In genomic region chr7:127417346-127417745, GRCh38 we compare ENCODE assay signal across 10 cellular contexts. TPM values are rescaled to one million over a fixed set of nuclear protein-coding genes. Genes with fewer than 3 reads are reported as not detected.
DNase-seq lines count a peak whose midpoint lies in the region; ATAC-seq and TF ChIP-seq lines count a peak whose summit lies in the region.
"Had no signal": no experiment of that assay in that cellular context is flagged by ENCODE, and none has a peak within 500 bp of the region (broad histone marks: within the 10 kb centered on the region; RNA-seq: fewer than 3 reads in every experiment).

No MANE protein-coding gene starts in this region.

- H3K4me1 Mint-ChIP-seq in activated naive CD4-positive, alpha-beta T cell treated with anti-CD3 and anti-CD28 coated beads, Interleukin-2, amount 10 ng/mL, durations not matched to agents 7 days and 5 days = peaks cover 57% of the 10 kb centered on the region

- H3K27ac Mint-ChIP-seq in activated naive CD4-positive, alpha-beta T cell treated with anti-CD3 and anti-CD28 coated beads, Interleukin-2, amount 10 ng/mL, durations not matched to agents 7 days and 5 days = peak overlapping the region; percentile 85

- H3K27ac ChIP-seq in colonic mucosa = no peak overlapping the region
- H3K27ac ChIP-seq: parathyroid adenoma had no signal

- no peak overlapping the region for H3K4me3 Mint-ChIP-seq in activated naive CD4-positive, alpha-beta T cell treated with anti-CD3 and anti-CD28 coated beads, Interleukin-2, amount 10 ng/mL, durations not matched to agents 7 days and 5 days

- ATAC-seq in GM21737 (IDR thresholded peaks at IDR 0.05; ENCODE audit: unreplicated experiment) = peak; percentile 76
- peak; percentile 86 for ATAC-seq in HG03378 (IDR thresholded peaks at IDR 0.05; ENCODE audit: unreplicated experiment)
- ATAC-seq in Right ventricle myocardium superior (ENCODE audit: poor library complexity) = no peak
- ATAC-seq: K562 had no signal

- peaks cover 11% of the 10 kb centered on the region for H3K36me3 Mint-ChIP-seq in activated naive CD4-positive, alpha-beta T cell treated with anti-CD3 and anti-CD28 coated beads, Interleukin-2, amount 10 ng/mL, durations not matched to agents 7 days and 5 days

- no peaks in the 10 kb centered on the region for H3K4me1 ChIP-seq in colonic mucosa
- H3K4me1 ChIP-seq: parathyroid adenoma had no signal

- peak; percentile 47 for DNase-seq in activated naive CD4-positive, alpha-beta T cell treated with anti-CD3 and anti-CD28 coated beads, Interleukin-2, amount 10 ng/mL, durations not matched to agents 7 days and 5 days
- DNase-seq in activated naive CD4-positive, alpha-beta T cell treated with anti-CD3 and anti-CD28 coated beads, Interleukin-2, amount 50 U/mL, for 16 hours = no peak
- DNase-seq in Right ventricle myocardium superior = no peak
- DNase-seq in HuH-7.5 (ENCODE audit: low spot score) = no peak
- DNase-seq in stimulated activated CD4-positive, alpha-beta T cell treated with anti-CD3 and anti-CD28 coated beads, Interleukin-4, amount 100 ng/mL, for 1 hour = no peak
- DNase-seq in colonic mucosa = no peak

- H3K27me3 Mint-ChIP-seq in activated naive CD4-positive, alpha-beta T cell treated with anti-CD3 and anti-CD28 coated beads, Interleukin-2, amount 10 ng/mL, durations not matched to agents 7 days and 5 days = no peaks in the 10 kb centered on the region

- no peaks in the 10 kb centered on the region for H3K36me3 ChIP-seq in colonic mucosa

- H3K4me3 ChIP-seq in colonic mucosa = no peak overlapping the region
- H3K4me3 ChIP-seq: K562 had no signal

- H3K9me3 Mint-ChIP-seq in activated naive CD4-positive, alpha-beta T cell treated with anti-CD3 and anti-CD28 coated beads, Interleukin-2, amount 10 ng/mL, durations not matched to agents 7 days and 5 days = peaks cover 4% of the 10 kb centered on the region

- no peak overlapping the region for H3K9ac ChIP-seq in colonic mucosa (ENCODE audit: low read depth in 2 of 2, low read length in 2 of 2)
- H3K9ac ChIP-seq: parathyroid adenoma had no signal

- no peak for TF ChIP-seq CTCF in colonic mucosa (IDR thresholded peaks at IDR 0.05)

- H3K9me3 ChIP-seq in colonic mucosa = no peaks in the 10 kb centered on the region

- intact Hi-C loops in Right ventricle myocardium superior (cut with DNase I) = no loop called here
- intact Hi-C loops in colonic mucosa (cut with DNase I) = no loop called here

- CTCF ChIA-PET in activated naive CD4-positive, alpha-beta T cell treated with anti-CD3 and anti-CD28 coated beads, Interleukin-2, amount 10 ng/mL, durations not matched to agents 7 days and 5 days (lab: Charles Lee) = interaction anchor here (1.5 kb wide), 1 partner anchor 30 kb away, joined by 4 read pairs; no protein-coding TSS in a partner anchor

- no peaks in the 10 kb centered on the region for H3K27me3 ChIP-seq in colonic mucosa

RNA-seq across cellular contexts. Expression of gene ZNF800, which starts 24.8 kb away (rescaled TPM):
- 17.6 TPM for total RNA-seq in Right ventricle myocardium superior
- total RNA-seq in colonic mucosa = 10 to 100 TPM; 27.0 to 32.4 TPM
